8 cellular contexts compared by ENCODE assay signal in the genomic region with DNA sequence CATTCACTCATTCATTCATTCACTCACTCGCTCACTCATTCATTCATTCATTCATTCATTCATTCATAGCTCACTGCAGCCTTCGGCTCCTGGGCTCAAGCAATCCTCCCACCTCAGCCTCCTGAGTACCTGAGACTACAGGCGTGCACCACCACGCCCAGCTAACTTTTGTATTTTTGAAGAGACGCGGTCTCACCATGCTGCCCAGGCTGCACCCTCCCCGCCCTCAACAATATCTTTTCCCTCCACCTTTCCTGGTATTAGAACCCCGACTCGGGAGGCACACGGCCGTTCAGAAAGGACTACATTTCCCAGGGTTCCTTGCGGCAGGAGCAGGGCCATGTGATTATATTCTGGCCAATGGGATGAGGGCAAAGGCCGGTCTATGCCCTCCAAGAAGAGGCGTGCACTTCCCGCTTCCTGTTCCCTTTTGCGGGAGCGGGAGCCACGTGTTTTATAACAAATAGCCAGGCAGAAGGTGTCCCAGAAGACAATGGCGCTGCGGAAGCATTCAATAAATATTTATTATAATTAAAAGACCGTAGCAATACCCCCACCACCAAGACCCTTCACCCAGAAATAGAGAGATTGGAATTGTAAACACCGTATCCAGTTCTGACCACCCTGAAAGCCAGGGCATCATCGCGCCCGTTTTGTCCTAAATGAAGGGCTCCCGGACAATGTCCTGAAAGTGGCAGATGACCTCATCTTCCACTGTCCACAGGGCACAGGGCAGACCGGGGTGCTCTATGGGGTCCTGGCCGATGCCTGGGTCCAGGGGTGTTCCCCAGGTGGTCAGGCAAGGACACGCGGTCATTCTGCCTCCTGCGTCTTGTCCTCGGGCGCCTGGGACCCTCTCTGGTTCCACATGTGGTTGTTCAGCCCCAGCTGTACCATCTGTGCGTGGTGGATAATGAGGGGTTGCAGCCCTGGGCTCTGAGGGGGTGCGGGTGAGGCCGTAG. TPM values are rescaled to one million over a fixed set of nuclear protein-coding genes. Genes with fewer than 3 reads are reported as not detected.
DNase-seq lines count a peak whose midpoint lies in the region; ATAC-seq and TF ChIP-seq lines count a peak whose summit lies in the region.

No MANE protein-coding gene starts in this region.

- no peak for TF ChIP-seq POLR2A in HCT116 (IDR thresholded peaks at IDR 0.05; ENCODE audit: borderline replicate concordance, extremely low read depth, insufficient read depth, insufficient read length)

- POLR2A ChIA-PET in HCT116 (lab: Charles Lee) (no interaction called here), activated B cell treated with CpG ODN at 0.5 μM for 24 hours (lab: Charles Lee) (interaction anchor here (1.1 to 1.6 kb wide), 2 partner anchors 14 to 29 kb away, joined by 3 to 7 read pairs; no protein-coding TSS in a partner anchor)

- intact Hi-C loops in HCT116 (cut with micrococcal nuclease) (no loop called here), activated B cell treated with CpG ODN at 0.5 μM for 24 hours (cut with micrococcal nuclease) (loop anchor here (1.0 kb wide), 2 partner anchors 14 to 24 kb away; a partner anchor contains a TSS)

- peaks cover 9% of the 10 kb centered on the region for H3K79me2 ChIP-seq in HCT116 (ENCODE audit: insufficient read depth, low read length)

- H3K36me3 ChIP-seq in HCT116 (ENCODE audit: control insufficient read depth in 1 of 2, insufficient read depth in 2 of 2, low read length in 2 of 2) = peaks cover 0 to 25% of the 10 kb centered on the region in 2 experiments; a peak in 2 of 4 replicates

- DNase-seq in AG08396 (ENCODE audit: low spot score) (peak; percentile 98), HCT116 (ENCODE audit: low read depth, low spot score) (peak; percentile 91), NCI-H345 (lab: John Stamatoyannopoulos, UW) (peak; percentile 93), activated B cell treated with CpG ODN at 0.5 μM for 24 hours (peak; percentile 39), cardiac fibroblast (ENCODE audit: low read depth in 2 of 2) (peak; percentile 94), inferior parietal cortex (ENCODE audit: extremely low spot score) (peak; percentile 98), smooth muscle cell of the brain vasculature (ENCODE audit: low read depth, low spot score) (peak; percentile 76)

- no peaks in the 10 kb centered on the region for H3K9me3 ChIP-seq in HCT116 (ENCODE audit: control insufficient read depth in 1 of 2, insufficient read depth in 1 of 2, low read depth in 1 of 2, low read length in 2 of 2)

- peak overlapping the region; percentile 72 for H3K27ac Mint-ChIP-seq in activated B cell treated with CpG ODN at 0.5 μM for 24 hours

- H3K27ac ChIP-seq in HCT116 (ENCODE audit: low read depth, low read length) = peak overlapping the region; percentile 76

- no peaks in the 10 kb centered on the region for H3K27me3 Mint-ChIP-seq in activated B cell treated with CpG ODN at 0.5 μM for 24 hours

- RAD21 ChIA-PET in HCT116 (lab: Charles Lee; ENCODE audit: low non-redundant PET in 1 of 2, low total read pairs in 2 of 2, uncharacterized antibody in 2 of 2, unreplicated experiment in 2 of 2) = no interaction called here

- TF ChIP-seq CTCF in HCT116 (IDR thresholded peaks at IDR 0.05 in 2 of 3, conservative IDR thresholded peaks at IDR 0.05 in 1 of 3; ENCODE audit: borderline replicate concordance in 1 of 3, insufficient read depth in 1 of 3, low read depth in 2 of 3, low read length in 2 of 3) (no peak), activated B cell treated with CpG ODN at 0.5 μM for 24 hours (IDR thresholded peaks at IDR 0.05) (no peak), cardiac fibroblast (IDR thresholded peaks at IDR 0.05; ENCODE audit: low read depth, low read length) (no peak)

- peaks cover 21 to 52% of the 10 kb centered on the region in 2 experiments for H3K4me1 ChIP-seq in HCT116 (ENCODE audit: control insufficient read depth in 1 of 2, insufficient read depth in 2 of 2, low read length in 2 of 2)

- H3K4me3 Mint-ChIP-seq in activated B cell treated with CpG ODN at 0.5 μM for 24 hours = peak overlapping the region; percentile 70

- no peak overlapping the region for H2AFZ ChIP-seq in HCT116 (ENCODE audit: low read depth, low read length, poor library complexity, severe bottlenecking)

- peaks cover 34% of the 10 kb centered on the region for H3K4me1 Mint-ChIP-seq in activated B cell treated with CpG ODN at 0.5 μM for 24 hours

- H3K4me3 ChIP-seq in HCT116 (replicated peaks in 1 of 2; ENCODE audit: low read depth in 1 of 2, low read length in 2 of 2) = no peak overlapping the region
- H3K4me3 ChIP-seq in cardiac fibroblast (replicated peaks in 1 of 2; ENCODE audit: low read depth in 2 of 2, low read length in 2 of 2) = peak overlapping the region in 1 of 2 donors; percentile 11

- no TSS peak for BruUV-seq in HCT116 (replicated peaks; lab: Mats Ljungman, UMichigan)

- ATAC-seq in HCT116 (peak; percentile 71), activated B cell treated with CpG ODN at 0.5 μM for 24 hours (ENCODE audit: low read depth) (peak; percentile 72), GM21737 (IDR thresholded peaks at IDR 0.05; ENCODE audit: unreplicated experiment) (no peak)

- peak overlapping the region; percentile 63 for H3K4me2 ChIP-seq in HCT116 (ENCODE audit: low read length)

- no peaks in the 10 kb centered on the region for H3K9me3 Mint-ChIP-seq in activated B cell treated with CpG ODN at 0.5 μM for 24 hours

- H4K20me1 ChIP-seq in HCT116 (ENCODE audit: insufficient read depth) = no peaks in the 10 kb centered on the region

- H3K36me3 Mint-ChIP-seq in activated B cell treated with CpG ODN at 0.5 μM for 24 hours (ENCODE audit: low read depth) = peaks cover 37% of the 10 kb centered on the region

- peak overlapping the region; percentile 37; the same call in 1 of the 2 replicates for H3K9ac ChIP-seq in HCT116 (ENCODE audit: low read length)

- no peaks in the 10 kb centered on the region for H3K27me3 ChIP-seq in HCT116 (ENCODE audit: insufficient read depth, low read length)

- CTCF ChIA-PET in HCT116 (lab: Charles Lee) (no interaction called here), activated B cell treated with CpG ODN at 0.5 μM for 24 hours (lab: Charles Lee) (interaction anchor here (1.2 to 11.6 kb wide), 3 partner anchors 34 to 216 kb away, joined by 3 to 292 read pairs (median 4); no protein-coding TSS in a partner anchor)

- TF ChIP-seq RAD21 in HCT116 (IDR thresholded peaks at IDR 0.05; ENCODE audit: low read depth) = no peak

- H3K9me2 ChIP-seq in HCT116 (ENCODE audit: insufficient read depth) = no peaks in the 10 kb centered on the region

TF ChIP-seq in HCT116, 20 proteins besides CTCF, POLR2A, EP300 and RAD21:
- peak; percentile 18; the same call in 1 of the 2 replicates for TF ChIP-seq EGR1 (IDR thresholded peaks at IDR 0.05; ENCODE audit: low read depth)
- peak; percentile 31; the same call in 1 of the 2 replicates for TF ChIP-seq SIN3A (IDR thresholded peaks at IDR 0.05; ENCODE audit: low read depth)
- peak; percentile 75 for TF ChIP-seq SP1 (IDR thresholded peaks at IDR 0.05; ENCODE audit: low read depth)
- TF ChIP-seq CBX3 (IDR thresholded peaks at IDR 0.05; ENCODE audit: low read depth) = peak; percentile 12; the same call in 1 of the 2 replicates
- TF ChIP-seq SRF (IDR thresholded peaks at IDR 0.05; ENCODE audit: low read depth) = peak; percentile 93
- peak; percentile 56; the same call in 1 of the 2 replicates for TF ChIP-seq POLR2AphosphoS5 (IDR thresholded peaks at IDR 0.05; ENCODE audit: low read depth, low read length)
- no peak for TF ChIP-seq EZH2 (IDR thresholded peaks at IDR 0.05)
- TF ChIP-seq, protein P1, sequence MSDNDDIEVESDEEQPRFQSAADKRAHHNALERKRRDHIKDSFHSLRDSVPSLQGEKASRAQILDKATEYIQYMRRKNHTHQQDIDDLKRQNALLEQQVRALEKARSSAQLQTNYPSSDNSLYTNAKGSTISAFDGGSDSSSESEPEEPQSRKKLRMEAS (IDR thresholded peaks at IDR 0.05) = peak; percentile 98
- no peak for TF ChIP-seq TCF7L2 (IDR thresholded peaks at IDR 0.05; ENCODE audit: borderline replicate concordance, extremely low read depth, insufficient read depth, insufficient read length)
TF ChIP-seq in HCT116: peak in this region for 7.

RNA-seq across cellular contexts. Expression of a gene that starts 15.8 kb away (rescaled TPM):
- total RNA-seq in HCT116 (2021; ENCODE audit: unreplicated experiment) = 28.7 TPM
- polyA plus RNA-seq in HCT116 (2012) = 30.0 and 33.1 TPM in 2 replicates
- total RNA-seq in activated B cell treated with CpG ODN at 0.5 μM for 24 hours = 34.4 and 39.4 TPM in 2 replicates

RNA-seq across cellular contexts. Expression of a gene that starts 24.2 kb away (rescaled TPM):
- 17.7 TPM for total RNA-seq in HCT116 (2021; ENCODE audit: unreplicated experiment)
- 2.2 and 3.1 TPM in 2 replicates for polyA plus RNA-seq in HCT116 (2012)
- 16.7 and 17.9 TPM in 2 replicates for total RNA-seq in activated B cell treated with CpG ODN at 0.5 μM for 24 hours

RNA-seq across cellular contexts. Expression of a gene that starts 51.8 kb away (rescaled TPM):
- total RNA-seq in HCT116 (2021; ENCODE audit: unreplicated experiment) (207 TPM), activated B cell treated with CpG ODN at 0.5 μM for 24 hours (28.7 and 29.0 TPM in 2 replicates)
- polyA plus RNA-seq in HCT116 (2012) = 219 and 273 TPM in 2 replicates

Comparison
In these comparisons a context has a peak if more than half of its experiments do, and no peak if none do; other contexts are left out.
1. DNase-seq: peak in every context shown above with its lines; median percentile 98 in AG08396; 98 in inferior parietal cortex; 94 in cardiac fibroblast; 93 in NCI-H345; 91 in HCT116; 76 in smooth muscle cell of the brain vasculature; 39 in activated B cell treated with CpG ODN at 0.5 μM for 24 hours.